Comparison of ENCODE assay signal across 11 cellular contexts in genomic region chr11:44065161-44065571, GRCh38. TPM values are rescaled to one million over a fixed set of nuclear protein-coding genes. Genes with fewer than 3 reads are reported as not detected.
DNase-seq lines count a peak whose midpoint lies in the region; ATAC-seq, FAIRE-seq and TF ChIP-seq lines count a peak whose summit lies in the region.
"Had no signal": no experiment of that assay in that cellular context is flagged by ENCODE, and none has a peak within 500 bp of the region (broad histone marks: within the 10 kb centered on the region; RNA-seq: fewer than 3 reads in every experiment).

No MANE protein-coding gene starts in this region.

- DNase-seq in A673 (ENCODE audit: low spot score) = no peak
- no peak for DNase-seq in HCT116 (ENCODE audit: low read depth, low spot score)
- no peak for DNase-seq in GM12878 (ENCODE audit: low read depth, low spot score)
- no peak for DNase-seq in naive thymus-derived CD4-positive, alpha-beta T cell
- no peak for DNase-seq in HuH-7 (ENCODE audit: low spot score)
- DNase-seq in ecto neural progenitor cell (ENCODE audit: low spot score) = no peak
- DNase-seq: stimulated activated CD4-positive, alpha-beta T cell treated with anti-CD3 and anti-CD28 coated beads, Interleukin-15, amount 100 ng/mL, for 24 hours had no signal

- TF ChIP-seq CTCF in A673 (conservative IDR thresholded peaks at IDR 0.05; ENCODE audit: low read depth, low read length) (no peak), HCT116 (IDR thresholded peaks at IDR 0.05 in 2 of 3, conservative IDR thresholded peaks at IDR 0.05 in 1 of 3; ENCODE audit: borderline replicate concordance in 1 of 3, insufficient read depth in 1 of 3, low read depth in 2 of 3, low read length in 2 of 3) (no peak), GM12878 (IDR thresholded peaks at IDR 0.05 in 2 of 3, conservative IDR thresholded peaks at IDR 0.05 in 1 of 3; ENCODE audit: control insufficient read depth in 2 of 3, extremely low read depth in 1 of 3, insufficient read depth in 1 of 3, low read depth in 3 of 3, low read length in 3 of 3) (no peak)

- H3K27me3 ChIP-seq in A673 (replicated peaks; ENCODE audit: insufficient read depth, low read depth, low read length, poor library complexity) (no peaks in the 10 kb centered on the region), HCT116 (ENCODE audit: insufficient read depth, low read length) (no peaks in the 10 kb centered on the region), GM12878 (replicated peaks in 1 of 2; ENCODE audit: control insufficient read depth in 2 of 2, insufficient read depth in 2 of 2, low read length in 1 of 2) (no peaks in the 10 kb centered on the region)
- H3K27me3 ChIP-seq in naive thymus-derived CD4-positive, alpha-beta T cell (ENCODE audit: control insufficient read depth in 2 of 2, insufficient read depth in 2 of 2, low read length in 2 of 2) = no peaks in the 10 kb centered on the region

- peaks cover 8 to 47% (median 26%) of the 10 kb centered on the region in 7 donors for H3K4me1 Mint-ChIP-seq in naive thymus-derived CD4-positive, alpha-beta T cell

- H3K27ac Mint-ChIP-seq in naive thymus-derived CD4-positive, alpha-beta T cell = peak overlapping the region; percentile 84 to 97 (median 94)

- CTCF ChIA-PET in A673 (lab: Charles Lee) = interaction anchor here (0.6 to 3.5 kb wide), 3 partner anchors 10 to 29 kb away, joined by 3 to 23 read pairs (median 6); partner anchors contain the start of gene EXT2
- CTCF ChIA-PET in HCT116 (lab: Charles Lee) = no interaction called here
- CTCF ChIA-PET in GM12878 (lab: Yijun Ruan, JAX) = interaction anchor here (0.7 to 10.8 kb wide), 2 partner anchors 28 to 162 kb away, joined by 5 to 77 read pairs; partner anchors contain the start of gene EXT2
- CTCF ChIA-PET in naive thymus-derived CD4-positive, alpha-beta T cell (lab: Charles Lee) = interaction anchor here (0.6 kb wide), 1 partner anchor 98 kb away, joined by 3 read pairs; no protein-coding TSS in a partner anchor

- POLR2A ChIA-PET in A673 (lab: Charles Lee; ENCODE audit: low non-redundant PET) (interaction anchor here (0.6 kb wide), 1 partner anchor 10 kb away, joined by 4 read pairs; no protein-coding TSS in a partner anchor), HCT116 (lab: Charles Lee) (no interaction called here), GM12878 (lab: Charles Lee) (interaction anchor here (0.6 to 1.4 kb wide), 5 partner anchors 30 to 1278 kb away, joined by 3 to 6 read pairs (median 4); partner anchors contain the start of gene EXT2)
- POLR2A ChIA-PET in naive thymus-derived CD4-positive, alpha-beta T cell (lab: Charles Lee) = interaction anchor here (0.7 to 2.5 kb wide), 3 partner anchors 162 to 476 kb away, joined by 3 to 11 read pairs (median 4); partner anchors contain the start of gene ALKBH3

- in situ Hi-C loops in GM12878 (cut with MboI) = no loop called here

- no peaks in the 10 kb centered on the region for H3K27me3 Mint-ChIP-seq in naive thymus-derived CD4-positive, alpha-beta T cell

- TF ChIP-seq RAD21 in HCT116 (IDR thresholded peaks at IDR 0.05; ENCODE audit: low read depth) (no peak), GM12878 (IDR thresholded peaks at IDR 0.05; ENCODE audit: insufficient read depth, low read depth, low read length) (no peak)

- H3K9ac ChIP-seq in HCT116 (ENCODE audit: low read length) = peak overlapping the region; percentile 81
- H3K9ac ChIP-seq in GM12878 (ENCODE audit: control insufficient read depth, insufficient read depth, low read length) = peak overlapping the region; percentile 81; the same call in 1 of the 2 replicates

- ATAC-seq in HCT116 = no peak
- no peak for ATAC-seq in GM12878
- no peak for ATAC-seq in naive thymus-derived CD4-positive, alpha-beta T cell
- no peak for ATAC-seq in GM18505 (IDR thresholded peaks at IDR 0.05; ENCODE audit: unreplicated experiment)
- ATAC-seq in GM21825 (IDR thresholded peaks at IDR 0.05; ENCODE audit: unreplicated experiment) = no peak

- BruUV-seq in A673 (replicated peaks; lab: Mats Ljungman, UMichigan) = no TSS peak
- BruUV-seq in HCT116 (replicated peaks; lab: Mats Ljungman, UMichigan) = no TSS peak
- BruUV-seq in GM12878 (replicated peaks; lab: Mats Ljungman, UMichigan) = no TSS peak

- no peak for TF ChIP-seq POLR2A in HCT116 (IDR thresholded peaks at IDR 0.05; ENCODE audit: borderline replicate concordance, extremely low read depth, insufficient read depth, insufficient read length)
- TF ChIP-seq POLR2A in GM12878 (IDR thresholded peaks at IDR 0.05; ENCODE audit: low read depth, low read length) = no peak
- no peak for TF ChIP-seq POLR2A in GM18505 (IDR thresholded peaks at IDR 0.05; ENCODE audit: borderline replicate concordance, extremely low read depth, insufficient read depth, insufficient read length)

- H3K4me2 ChIP-seq in HCT116 (ENCODE audit: low read length) (peak overlapping the region; percentile 91), GM12878 (ENCODE audit: control insufficient read depth, insufficient read depth) (peak overlapping the region; percentile 78; the same call in 1 of the 2 replicates)

- intact Hi-C loops in A673 (cut with micrococcal nuclease; ENCODE audit: unreplicated experiment) (no loop called here), HCT116 (cut with micrococcal nuclease) (no loop called here), GM12878 (cut with micrococcal nuclease; ENCODE audit: unreplicated experiment) (loop anchor here (10.0 kb wide), 1 partner anchor 120 kb away; the partner anchor contains the start of gene C11orf96)
- intact Hi-C loops in naive thymus-derived CD4-positive, alpha-beta T cell (cut with micrococcal nuclease) = loop anchor here (5.0 to 10.0 kb wide), 3 partner anchors 170 to 1292 kb away; partner anchors contain the start of gene TTC17 (in 1 of the 2)

- H3K36me3 Mint-ChIP-seq in naive thymus-derived CD4-positive, alpha-beta T cell = peaks cover 0 to 14% (median 8%) of the 10 kb centered on the region in 5 donors

- H4K20me1 ChIP-seq in HCT116 (ENCODE audit: insufficient read depth) = no peaks in the 10 kb centered on the region
- H4K20me1 ChIP-seq in GM12878 (ENCODE audit: control insufficient read depth, insufficient read depth) = no peaks in the 10 kb centered on the region

- 67% methylated on average over 3 of the region's 3 CpGs for WGBS in GM12878 (ENCODE audit: insufficient coverage, insufficient replicate concordance, low lambda C conversion rate, missing lambda C conversion rate)

- H3K9me2 ChIP-seq in HCT116 (ENCODE audit: insufficient read depth) = no peaks in the 10 kb centered on the region

- no peak overlapping the region for H2AFZ ChIP-seq in HCT116 (ENCODE audit: low read depth, low read length, poor library complexity, severe bottlenecking)
- peak overlapping the region; percentile 99 for H2AFZ ChIP-seq in GM12878 (ENCODE audit: control insufficient read depth, low read depth, low read length)

- H3K36me3 ChIP-seq in A673 (ENCODE audit: insufficient read depth, low read length, poor library complexity, severe bottlenecking) = no peaks in the 10 kb centered on the region
- no peaks in the 10 kb centered on the region for H3K36me3 ChIP-seq in HCT116 (ENCODE audit: control insufficient read depth in 1 of 2, insufficient read depth in 2 of 2, low read length in 2 of 2)
- no peaks in the 10 kb centered on the region; a peak in 1 of 4 replicates for H3K36me3 ChIP-seq in GM12878 (ENCODE audit: control insufficient read depth in 2 of 2, insufficient read depth in 2 of 2, low read length in 1 of 2)
- no peaks in the 10 kb centered on the region for H3K36me3 ChIP-seq in naive thymus-derived CD4-positive, alpha-beta T cell (ENCODE audit: control insufficient read depth in 2 of 3, insufficient read depth in 3 of 3, low read length in 3 of 3)

- TF ChIP-seq EP300 in GM12878 (IDR thresholded peaks at IDR 0.05; ENCODE audit: borderline replicate concordance in 1 of 2, control insufficient read depth in 1 of 2, low read depth in 2 of 2, low read length in 2 of 2) = no peak

- H3K79me2 ChIP-seq in HCT116 (ENCODE audit: insufficient read depth, low read length) (no peaks in the 10 kb centered on the region), GM12878 (ENCODE audit: control insufficient read depth, insufficient read depth, low read length) (peaks cover 2% of the 10 kb centered on the region)

- RAD21 ChIA-PET in HCT116 (lab: Charles Lee; ENCODE audit: low non-redundant PET in 1 of 2, low total read pairs in 2 of 2, uncharacterized antibody in 2 of 2, unreplicated experiment in 2 of 2) = no interaction called here
- RAD21 ChIA-PET in GM12878 (lab: Charles Lee; ENCODE audit: unreplicated experiment) = no interaction called here

- peaks cover 15% of the 10 kb centered on the region for H3K4me1 ChIP-seq in A673 (ENCODE audit: insufficient read depth, low read length, poor library complexity, severe bottlenecking)
- H3K4me1 ChIP-seq in HCT116 (ENCODE audit: control insufficient read depth in 1 of 2, insufficient read depth in 2 of 2, low read length in 2 of 2) = peaks cover 11 to 19% of the 10 kb centered on the region in 2 experiments
- peaks cover 11% of the 10 kb centered on the region for H3K4me1 ChIP-seq in GM12878 (ENCODE audit: control insufficient read depth, insufficient read depth, low read length)
- peaks cover 6 to 12% of the 10 kb centered on the region in 2 donors for H3K4me1 ChIP-seq in naive thymus-derived CD4-positive, alpha-beta T cell (ENCODE audit: control insufficient read depth in 2 of 2, insufficient read depth in 2 of 2, low read length in 2 of 2)

- H3K27ac ChIP-seq in A673 (ENCODE audit: low read depth, low read length, poor library complexity, severe bottlenecking) (peak overlapping the region; percentile 82), HCT116 (ENCODE audit: low read depth, low read length) (peak overlapping the region; percentile 78; the same call in 1 of the 2 replicates), GM12878 (ENCODE audit: control insufficient read depth, insufficient read depth) (no peak overlapping the region)
- peak overlapping the region; percentile 87 for H3K27ac ChIP-seq in naive thymus-derived CD4-positive, alpha-beta T cell (ENCODE audit: low read depth, low read length)

- H3K9me3 Mint-ChIP-seq in naive thymus-derived CD4-positive, alpha-beta T cell = no peaks in the 10 kb centered on the region

- H3K9me3 ChIP-seq in A673 (ENCODE audit: low read depth, low read length, poor library complexity, severe bottlenecking) (no peaks in the 10 kb centered on the region), HCT116 (ENCODE audit: control insufficient read depth in 1 of 2, insufficient read depth in 1 of 2, low read depth in 1 of 2, low read length in 2 of 2) (no peaks in the 10 kb centered on the region), GM12878 (replicated peaks; ENCODE audit: control insufficient read depth, insufficient read depth, low read length) (no peaks in the 10 kb centered on the region)
- H3K9me3 ChIP-seq in naive thymus-derived CD4-positive, alpha-beta T cell (ENCODE audit: control insufficient read depth in 2 of 3, low read length in 3 of 3) = no peaks in the 10 kb centered on the region

- SMC1A ChIA-PET in GM12878 (lab: Charles Lee; ENCODE audit: uncharacterized antibody, unreplicated experiment) = no interaction called here

- H3K4me3 ChIP-seq in A673 (ENCODE audit: low read depth, low read length, poor library complexity, severe bottlenecking) (no peak overlapping the region), HCT116 (replicated peaks in 1 of 2; ENCODE audit: low read depth in 1 of 2, low read length in 2 of 2) (peak overlapping the region; percentile 60 to 72; a peak in 3 of 4 replicates), GM12878 (peak overlapping the region; percentile 80; the same call in 1 of the 2 replicates)
- H3K4me3 ChIP-seq in naive thymus-derived CD4-positive, alpha-beta T cell (ENCODE audit: low read length) = no peak overlapping the region

- FAIRE-seq in GM12878 (lab: Jason Lieb, UNC) = peak; percentile 13
- FAIRE-seq: colon had no signal

- peak overlapping the region; percentile 79 to 97 (median 94) for H3K4me3 Mint-ChIP-seq in naive thymus-derived CD4-positive, alpha-beta T cell

RNA-seq across cellular contexts. Expression of gene ACCS, which starts 0.9 kb away (rescaled TPM):
- total RNA-seq in A673 (2021) (28.4 and 35.3 TPM in 2 replicates), HCT116 (2021; ENCODE audit: unreplicated experiment) (13.2 TPM), GM12878 (2014; rRNA removed) (18.7 and 22.8 TPM in 2 replicates), GM12878 (2014; rRNA removed; fragmentation: Illumina TruSeq; extraction: Trizol) (13.6 and 14.4 TPM in 2 replicates), GM12878 (2021) (25.2 and 25.4 TPM in 2 replicates)
- 5.7 and 7.8 TPM in 2 replicates for polyA plus RNA-seq in HCT116 (2012)
- 105 and 113 TPM in 2 replicates for total RNA-seq in GM12878 (2013; cell fraction: nucleolus; rRNA removed)
- polyA plus RNA-seq in GM12878 (2011; ENCODE audit: low read depth) = 21.2 TPM
- polyA plus RNA-seq in GM12878 (2011; rRNA removed) (25.5 and 29.8 TPM in 2 replicates), GM12878 (2014; fragmentation: Illumina TruSeq; extraction: Trizol) (16.9 and 17.5 TPM in 2 replicates), GM12878 (2014; fragmentation: Nextera tagmentation; extraction: Ambion mirVana) (1 to 10 TPM; 4.8 to 5.4 TPM), GM12878 (2014; rRNA removed) (32.6 and 35.9 TPM in 2 replicates), GM12878 (2016; fragmentation: Nextera tagmentation; extraction: Ambion mirVana) (10 to 100 TPM; 14.3 to 16.5 TPM)
- 22.5 and 30.3 TPM in 2 replicates for polyA plus RNA-seq in GM12878 (2011; cell fraction: cytosol; rRNA removed)
- polyA plus RNA-seq in GM12878 (2011; cell fraction: nucleus; rRNA removed) = 273 and 333 TPM in 2 replicates
- polyA plus RNA-seq in GM12878 (2012) = 23.9 and 29.8 TPM in 2 replicates
- 12.0 and 18.2 TPM in 2 replicates for polyA minus RNA-seq in GM12878 (2011; rRNA and poly(A)+ RNA removed)
- polyA minus RNA-seq in GM12878 (2011; cell fraction: cytosol; rRNA and poly(A)+ RNA removed) = 5.3 and 8.0 TPM in 2 replicates
- 32.4 and 40.9 TPM in 2 replicates for polyA minus RNA-seq in GM12878 (2011; cell fraction: nucleus; rRNA and poly(A)+ RNA removed)
- total RNA-seq in naive thymus-derived CD4-positive, alpha-beta T cell = 10 to 100 TPM; 25.1 to 79.2 (median 57.6) TPM
- polyA plus RNA-seq in naive thymus-derived CD4-positive, alpha-beta T cell = 1 to 10 TPM; 1.4 to 3.1 TPM

RNA-seq across cellular contexts. Expression of gene ACCSL, which starts 17.4 kb away (rescaled TPM):
- total RNA-seq in A673 (2021) (not detected in 2 replicates), HCT116 (2021; ENCODE audit: unreplicated experiment) (not detected), GM12878 (2014; rRNA removed) (not detected in 2 replicates), GM12878 (2014; rRNA removed; fragmentation: Illumina TruSeq; extraction: Trizol) (not detected in 2 replicates), GM12878 (2021) (not detected in 2 replicates)
- 0.05 and 0.14 TPM in 2 replicates for polyA plus RNA-seq in HCT116 (2012)
- not detected in 2 replicates for total RNA-seq in GM12878 (2013; cell fraction: nucleolus; rRNA removed)
- polyA plus RNA-seq in GM12878 (2011; ENCODE audit: low read depth) = not detected
- polyA plus RNA-seq in GM12878 (2011; rRNA removed) (0.15 TPM in 1 of 2 replicates, not detected in the other), GM12878 (2014; fragmentation: Illumina TruSeq; extraction: Trizol) (not detected in 2 replicates), GM12878 (2014; fragmentation: Nextera tagmentation; extraction: Ambion mirVana) (not detected), GM12878 (2014; rRNA removed) (not detected in 2 replicates), GM12878 (2016; fragmentation: Nextera tagmentation; extraction: Ambion mirVana) (not detected)
- polyA plus RNA-seq in GM12878 (2011; cell fraction: cytosol; rRNA removed) = 0.16 and 0.17 TPM in 2 replicates
- polyA plus RNA-seq in GM12878 (2011; cell fraction: nucleus; rRNA removed) = 0.22 and 0.25 TPM in 2 replicates
- 0.15 TPM in 1 of 2 replicates, not detected in the other for polyA plus RNA-seq in GM12878 (2012)
- 0.41 TPM in 1 of 2 replicates, not detected in the other for polyA minus RNA-seq in GM12878 (2011; rRNA and poly(A)+ RNA removed)
- polyA minus RNA-seq in GM12878 (2011; cell fraction: cytosol; rRNA and poly(A)+ RNA removed) = not detected in 2 replicates
- polyA minus RNA-seq in GM12878 (2011; cell fraction: nucleus; rRNA and poly(A)+ RNA removed) = not detected in 2 replicates
- not detected for total RNA-seq in naive thymus-derived CD4-positive, alpha-beta T cell
- polyA plus RNA-seq in naive thymus-derived CD4-positive, alpha-beta T cell = not detected
- total RNA-seq: kidney epithelial cell had no signal

RNA-seq across cellular contexts. Expression of gene EXT2, which starts 30.3 kb away (rescaled TPM):
- 123 and 128 TPM in 2 replicates for total RNA-seq in A673 (2021)
- total RNA-seq in HCT116 (2021; ENCODE audit: unreplicated experiment) = 42.8 TPM
- polyA plus RNA-seq in HCT116 (2012) = 29.5 and 33.8 TPM in 2 replicates
- 65.9 and 76.0 TPM in 2 replicates for total RNA-seq in GM12878 (2013; cell fraction: nucleolus; rRNA removed)
- 19.0 and 23.8 TPM in 2 replicates for total RNA-seq in GM12878 (2014; rRNA removed)
- 12.6 and 16.1 TPM in 2 replicates for total RNA-seq in GM12878 (2014; rRNA removed; fragmentation: Illumina TruSeq; extraction: Trizol)
- 17.1 and 20.5 TPM in 2 replicates for total RNA-seq in GM12878 (2021)
- 5.7 TPM for polyA plus RNA-seq in GM12878 (2011; ENCODE audit: low read depth)
- polyA plus RNA-seq in GM12878 (2011; rRNA removed) = 26.7 and 31.4 TPM in 2 replicates
- polyA plus RNA-seq in GM12878 (2011; cell fraction: cytosol; rRNA removed) = 24.4 and 28.4 TPM in 2 replicates
- polyA plus RNA-seq in GM12878 (2011; cell fraction: nucleus; rRNA removed) = 25.9 and 32.1 TPM in 2 replicates
- polyA plus RNA-seq in GM12878 (2012) = 8.1 and 9.8 TPM in 2 replicates
- polyA plus RNA-seq in GM12878 (2014; fragmentation: Illumina TruSeq; extraction: Trizol) = 12.8 and 18.0 TPM in 2 replicates
- polyA plus RNA-seq in GM12878 (2014; fragmentation: Nextera tagmentation; extraction: Ambion mirVana) = 1 to 10 TPM; 3.8 to 6.6 TPM
- 15.5 and 17.0 TPM in 2 replicates for polyA plus RNA-seq in GM12878 (2014; rRNA removed)
- 10 to 100 TPM; 18.7 to 22.8 TPM for polyA plus RNA-seq in GM12878 (2016; fragmentation: Nextera tagmentation; extraction: Ambion mirVana)
- 48.2 and 49.8 TPM in 2 replicates for polyA minus RNA-seq in GM12878 (2011; rRNA and poly(A)+ RNA removed)
- polyA minus RNA-seq in GM12878 (2011; cell fraction: cytosol; rRNA and poly(A)+ RNA removed) = 15.0 TPM in 2 replicates
- polyA minus RNA-seq in GM12878 (2011; cell fraction: nucleus; rRNA and poly(A)+ RNA removed) = 47.0 and 74.6 TPM in 2 replicates
- 10 to 100 TPM; 27.2 to 33.4 (median 30.7) TPM for total RNA-seq in naive thymus-derived CD4-positive, alpha-beta T cell
- 10 to 100 TPM; 39.6 to 43.9 TPM for polyA plus RNA-seq in naive thymus-derived CD4-positive, alpha-beta T cell

Comparison
In these comparisons a context has a peak if more than half of its experiments do, and no peak if none do; other contexts are left out.
1. H3K4me3 ChIP-seq: peak in HCT116 (2 of 2) and GM12878 (single experiment); none in A673 (single experiment) and naive thymus-derived CD4-positive, alpha-beta T cell (single experiment).
2. intact Hi-C loops: an anchor here in GM12878 (10.0 kb wide) and naive thymus-derived CD4-positive, alpha-beta T cell (5.0 to 10.0 kb wide); none called in A673 and HCT116.